Comparison of ENCODE assay signal across 1 cellular context in the genomic region with DNA sequence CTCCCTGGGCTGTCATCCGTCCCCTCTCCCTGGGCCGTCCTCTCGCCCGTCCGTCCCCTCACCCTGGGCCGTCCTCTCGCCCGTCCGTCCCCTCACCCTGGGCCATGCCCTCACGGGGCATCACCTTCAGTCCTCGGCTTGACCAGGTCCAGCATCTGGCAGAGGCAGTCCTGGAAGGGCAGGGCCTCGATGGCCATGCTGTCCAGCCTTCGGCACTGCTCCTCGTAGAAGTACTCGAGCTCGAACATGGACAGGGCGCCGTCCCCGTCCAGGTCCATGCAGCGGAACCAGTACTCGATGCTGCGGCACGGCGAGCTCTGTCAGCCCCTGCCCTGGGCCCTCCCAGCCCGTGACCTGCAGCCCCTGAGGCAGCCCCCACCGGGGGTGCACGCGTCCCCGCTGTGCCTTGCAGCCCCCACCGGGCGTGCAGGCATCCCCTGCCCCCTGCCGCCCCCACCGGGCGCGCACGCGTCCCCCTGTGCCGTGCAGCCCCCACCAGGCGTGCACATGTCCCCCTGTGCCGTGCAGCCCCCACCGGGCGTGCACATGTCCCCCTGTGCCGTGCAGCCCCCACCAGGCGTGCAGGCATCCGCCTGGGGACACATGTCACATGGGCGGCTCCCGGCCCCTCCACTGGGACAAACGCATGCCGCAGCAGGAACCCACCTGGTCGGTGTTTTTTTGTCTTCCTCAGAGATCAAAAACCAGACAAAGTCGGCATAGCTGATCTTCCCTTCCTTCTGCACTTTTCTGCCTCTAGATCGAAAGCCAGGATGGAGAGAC.
TF ChIP-seq lines count a peak whose summit lies in the region.

No MANE protein-coding gene starts in this region.

TF ChIP-seq in HepG2, 621 proteins besides CTCF, POLR2A, EP300 and RAD21:
- TF ChIP-seq ZFP36L1 (CRISPR knock-in tag; IDR thresholded peaks at IDR 0.05) (no peak), U2AF2 (IDR thresholded peaks at IDR 0.05; ENCODE audit: low read depth, low read length) (no peak), ZZZ3 (CRISPR knock-in tag; IDR thresholded peaks at IDR 0.05; ENCODE audit: borderline replicate concordance) (no peak), TGIF2 (CRISPR knock-in tag; IDR thresholded peaks at IDR 0.05) (no peak), ZNF550 (CRISPR knock-in tag; IDR thresholded peaks at IDR 0.05; ENCODE audit: borderline replicate concordance) (no peak), ZNF782 (CRISPR knock-in tag; IDR thresholded peaks at IDR 0.05; ENCODE audit: borderline replicate concordance) (no peak)
- TF ChIP-seq, protein P1, sequence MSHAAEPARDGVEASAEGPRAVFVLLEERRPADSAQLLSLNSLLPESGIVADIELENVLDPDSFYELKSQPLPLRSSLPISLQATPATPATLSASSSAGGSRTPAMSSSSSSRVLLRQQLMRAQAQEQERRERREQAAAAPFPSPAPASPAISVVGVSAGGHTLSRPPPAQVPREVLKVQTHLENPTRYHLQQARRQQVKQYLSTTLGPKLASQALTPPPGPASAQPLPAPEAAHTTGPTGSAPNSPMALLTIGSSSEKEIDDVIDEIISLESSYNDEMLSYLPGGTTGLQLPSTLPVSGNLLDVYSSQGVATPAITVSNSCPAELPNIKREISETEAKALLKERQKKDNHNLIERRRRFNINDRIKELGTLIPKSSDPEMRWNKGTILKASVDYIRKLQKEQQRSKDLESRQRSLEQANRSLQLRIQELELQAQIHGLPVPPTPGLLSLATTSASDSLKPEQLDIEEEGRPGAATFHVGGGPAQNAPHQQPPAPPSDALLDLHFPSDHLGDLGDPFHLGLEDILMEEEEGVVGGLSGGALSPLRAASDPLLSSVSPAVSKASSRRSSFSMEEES (CRISPR knock-in tag; IDR thresholded peaks at IDR 0.05): no peak
